ENCODE assay signal across 8 cellular contexts in genomic region chr10:89701238-89702120, GRCh38. TPM values are rescaled to one million over a fixed set of nuclear protein-coding genes. Genes with fewer than 3 reads are reported as not detected.
A peak's percentile ranks its signal among the peaks of the same experiment; 100 is the strongest.
DNase-seq lines count a peak whose midpoint lies in the region; ATAC-seq and TF ChIP-seq lines count a peak whose summit lies in the region.

Gene KIF20B, plus strand, starts transcription at chr10:89701590. Its CDS starts 3,705 bp downstream, at chr10:89705295.

- H3K4me1 Mint-ChIP-seq in activated T-cell treated with anti-CD3 and anti-CD28 coated beads, Interleukin-2, amount 50 U/mL, for 24 hours (ENCODE audit: low read depth): peaks cover 50% of the 10 kb centered on the region

- peak; percentile 98 for ATAC-seq in GM21723 (IDR thresholded peaks at IDR 0.05; ENCODE audit: unreplicated experiment)

- H3K4me1 ChIP-seq in mucosa of rectum (ENCODE audit: control insufficient read depth in 2 of 2, insufficient read depth in 2 of 2, low read length in 2 of 2): peaks cover 13 to 14% of the 10 kb centered on the region in 2 donors

- H3K27me3 Mint-ChIP-seq in activated T-cell treated with anti-CD3 and anti-CD28 coated beads, Interleukin-2, amount 50 U/mL, for 24 hours: no peaks in the 10 kb centered on the region

- peaks cover 39% of the 10 kb centered on the region for H3K36me3 Mint-ChIP-seq in activated T-cell treated with anti-CD3 and anti-CD28 coated beads, Interleukin-2, amount 50 U/mL, for 24 hours (ENCODE audit: low read depth)

- H3K27ac Mint-ChIP-seq in activated T-cell treated with anti-CD3 and anti-CD28 coated beads, Interleukin-2, amount 50 U/mL, for 24 hours: peak within 1 kb of the TSS; percentile 98

- no peaks in the 10 kb centered on the region for H3K36me3 ChIP-seq in mucosa of rectum (ENCODE audit: control insufficient read depth in 2 of 2, insufficient read depth in 2 of 2, low read length in 2 of 2)

- no peaks in the 10 kb centered on the region for H3K9me3 ChIP-seq in mucosa of rectum (ENCODE audit: control insufficient read depth in 2 of 2, low read length in 2 of 2)

- peak within 1 kb of the TSS; percentile 78 to 94 for H3K9ac ChIP-seq in mucosa of rectum (ENCODE audit: low read depth in 1 of 2, low read length in 2 of 2)

- H3K27me3 ChIP-seq in mucosa of rectum (ENCODE audit: control insufficient read depth in 2 of 2, insufficient read depth in 2 of 2, low read length in 2 of 2): no peaks in the 10 kb centered on the region

- H3K9me3 Mint-ChIP-seq in activated T-cell treated with anti-CD3 and anti-CD28 coated beads, Interleukin-2, amount 50 U/mL, for 24 hours: no peaks in the 10 kb centered on the region

- peak; percentile 81 for DNase-seq in DMS79 (lab: John Stamatoyannopoulos, UW)
- peak; percentile 96 for DNase-seq in KG1 (lab: John Stamatoyannopoulos, UW)
- peak; percentile 95 for DNase-seq in activated T-cell treated with anti-CD3 and anti-CD28 coated beads, Interleukin-2, amount 50 U/mL, for 24 hours
- peak; percentile 97 to 98 for DNase-seq in erythroblast (lab: John Stamatoyannopoulos, UW)
- DNase-seq in stimulated activated CD8-positive, alpha-beta memory T cell treated with anti-CD3 and anti-CD28 coated beads, Interleukin-4, amount 100 ng/mL, for 48 hours: peak; percentile 94

- H3K4me3 Mint-ChIP-seq in activated T-cell treated with anti-CD3 and anti-CD28 coated beads, Interleukin-2, amount 50 U/mL, for 24 hours: peak within 1 kb of the TSS; percentile 90

- H3K27ac ChIP-seq in mucosa of rectum (ENCODE audit: low read depth in 2 of 2, low read length in 2 of 2): peak within 1 kb of the TSS; percentile 83 to 90

- peak; percentile 96 for TF ChIP-seq POLR2A in erythroblast (IDR thresholded peaks at IDR 0.05; ENCODE audit: low read length)

- peak within 1 kb of the TSS; percentile 97 to 99 for H3K4me3 ChIP-seq in mucosa of rectum (ENCODE audit: low read length in 2 of 2)

TF ChIP-seq in PFSK-1, 5 proteins besides CTCF, POLR2A, EP300 and RAD21:
- TF ChIP-seq POLR2AphosphoS5 (IDR thresholded peaks at IDR 0.05; ENCODE audit: low read depth, low read length) (peak; percentile 94), REST (IDR thresholded peaks at IDR 0.05; ENCODE audit: insufficient read depth in 1 of 2, low read depth in 2 of 2, low read length in 2 of 2) (no peak), FOXP2 (optimal IDR thresholded peaks at IDR 0.05; ENCODE audit: borderline replicate concordance, extremely low read depth, extremely low read length, insufficient read depth) (peak; percentile 45), TAF1 (IDR thresholded peaks at IDR 0.05; ENCODE audit: borderline replicate concordance, insufficient read depth, low read length) (peak; percentile 79; the same call in 1 of the 2 replicates), SIN3A (IDR thresholded peaks at IDR 0.05; ENCODE audit: borderline replicate concordance, insufficient read depth, low read length) (peak; percentile 80; the same call in 1 of the 2 replicates)

RNA-seq across cellular contexts. Expression of gene KIF20B, which starts in this region (rescaled TPM):
- polyA plus RNA-seq in PFSK-1 (2012; ENCODE audit: insufficient read length, low read depth): 2.0 TPM

Comparison
In these comparisons a context has a peak if more than half of its experiments do, and no peak if none do; other contexts are left out.
1. Peak in every context shown above with its lines: DNase-seq, ATAC-seq, H3K4me3 ChIP-seq and H3K27ac ChIP-seq.